7 cellular contexts compared by ENCODE assay signal in genomic region chr19:42596391-42597071, GRCh38. TPM values are rescaled to one million over a fixed set of nuclear protein-coding genes. Genes with fewer than 3 reads are reported as not detected.
DNase-seq lines count a peak whose midpoint lies in the region; ATAC-seq and TF ChIP-seq lines count a peak whose summit lies in the region.

No MANE protein-coding gene starts in this region.

- H3K27ac ChIP-seq in Karpas-422 (ENCODE audit: low read length) (no peak overlapping the region), fibroblast of lung (ENCODE audit: insufficient read depth, low read length) (no peak overlapping the region), parathyroid adenoma (no peak overlapping the region)

- CTCF ChIA-PET in activated CD4-positive, alpha-beta memory T cell treated with anti-CD3 and anti-CD28 coated beads, Interleukin-2, amount 10 ng/mL, durations not matched to agents 7 days and 5 days (lab: Charles Lee): interaction anchor here (0.6 to 3.2 kb wide), 15 partner anchors 10 to 770 kb away, joined by 3 to 20 read pairs (median 5); partner anchors contain the start of gene CEACAM1

- no peaks in the 10 kb centered on the region for H3K9me3 Mint-ChIP-seq in activated CD4-positive, alpha-beta memory T cell treated with anti-CD3 and anti-CD28 coated beads, Interleukin-2, amount 10 ng/mL, durations not matched to agents 7 days and 5 days

- peaks cover 27% of the 10 kb centered on the region for H3K27me3 Mint-ChIP-seq in activated CD4-positive, alpha-beta memory T cell treated with anti-CD3 and anti-CD28 coated beads, Interleukin-2, amount 10 ng/mL, durations not matched to agents 7 days and 5 days

- no peaks in the 10 kb centered on the region for H3K9me3 ChIP-seq in Karpas-422 (ENCODE audit: low read length)
- H3K9me3 ChIP-seq in fibroblast of lung (ENCODE audit: control insufficient read depth, insufficient read depth, low read depth, low read length): no peaks in the 10 kb centered on the region
- no peaks in the 10 kb centered on the region for H3K9me3 ChIP-seq in parathyroid adenoma (ENCODE audit: control insufficient read depth, low read length)

- no peak overlapping the region for H3K27ac Mint-ChIP-seq in activated CD4-positive, alpha-beta memory T cell treated with anti-CD3 and anti-CD28 coated beads, Interleukin-2, amount 10 ng/mL, durations not matched to agents 7 days and 5 days

- H3K36me3 ChIP-seq in Karpas-422 (ENCODE audit: insufficient read depth, low read length): no peaks in the 10 kb centered on the region
- H3K36me3 ChIP-seq in fibroblast of lung (ENCODE audit: control insufficient read depth, insufficient read depth, low read length): no peaks in the 10 kb centered on the region
- no peaks in the 10 kb centered on the region for H3K36me3 ChIP-seq in parathyroid adenoma (ENCODE audit: control insufficient read depth, insufficient read depth, low read length)

- H3K4me3 ChIP-seq in Karpas-422 (ENCODE audit: low read length) (no peak overlapping the region), fibroblast of lung (replicated peaks in 1 of 4; ENCODE audit: control extremely low read depth in 1 of 4, insufficient read depth in 1 of 4, low read depth in 3 of 4, low read length in 4 of 4) (no peak overlapping the region), parathyroid adenoma (ENCODE audit: low read depth, low read length) (no peak overlapping the region)

- H3K4me3 Mint-ChIP-seq in activated CD4-positive, alpha-beta memory T cell treated with anti-CD3 and anti-CD28 coated beads, Interleukin-2, amount 10 ng/mL, durations not matched to agents 7 days and 5 days: no peak overlapping the region

- no peaks in the 10 kb centered on the region for H3K9me2 ChIP-seq in Karpas-422 (replicated peaks; ENCODE audit: insufficient read depth, low read length)

- H3K9ac ChIP-seq in Karpas-422 (ENCODE audit: low read length): no peak overlapping the region
- no peak overlapping the region for H3K9ac ChIP-seq in fibroblast of lung (ENCODE audit: insufficient read depth, low read length)
- H3K9ac ChIP-seq in parathyroid adenoma: no peak overlapping the region

- H2AFZ ChIP-seq in Karpas-422 (ENCODE audit: low read length) (no peak overlapping the region), fibroblast of lung (ENCODE audit: low read length) (no peak overlapping the region), parathyroid adenoma (no peak overlapping the region)

- peak; percentile 75 to 85 for TF ChIP-seq CTCF in fibroblast of lung (conservative IDR thresholded peaks at IDR 0.05 in 1 of 2, IDR thresholded peaks at IDR 0.05 in 1 of 2; ENCODE audit: low read depth in 1 of 2, low read length in 2 of 2)
- peak; percentile 88 for TF ChIP-seq CTCF in parathyroid adenoma (IDR thresholded peaks at IDR 0.05)

- ATAC-seq in GM21786 (IDR thresholded peaks at IDR 0.05; ENCODE audit: unreplicated experiment): no peak

- POLR2A ChIA-PET in activated CD4-positive, alpha-beta memory T cell treated with anti-CD3 and anti-CD28 coated beads, Interleukin-2, amount 10 ng/mL, durations not matched to agents 7 days and 5 days (lab: Charles Lee): no interaction called here

- DNase-seq in ELF-1 (ENCODE audit: low read depth, low spot score) (peak; percentile 62), Karpas-422 (peak; percentile 62), fibroblast of lung (ENCODE audit: low read depth in 2 of 2) (peak in 1 of 2 donors; percentile 7), posterior vena cava (ENCODE audit: low spot score) (no peak)
- DNase-seq in activated CD4-positive, alpha-beta memory T cell treated with anti-CD3 and anti-CD28 coated beads, Interleukin-2, amount 10 ng/mL, durations not matched to agents 7 days and 5 days: peak; percentile 41

- no peaks in the 10 kb centered on the region for H3K79me2 ChIP-seq in Karpas-422 (ENCODE audit: low read length)
- no peaks in the 10 kb centered on the region for H3K79me2 ChIP-seq in fibroblast of lung (ENCODE audit: control insufficient read depth, insufficient read depth, low read length)
- no peaks in the 10 kb centered on the region for H3K79me2 ChIP-seq in parathyroid adenoma

- no peaks in the 10 kb centered on the region for H3K4me1 Mint-ChIP-seq in activated CD4-positive, alpha-beta memory T cell treated with anti-CD3 and anti-CD28 coated beads, Interleukin-2, amount 10 ng/mL, durations not matched to agents 7 days and 5 days

- H3K4me1 ChIP-seq in Karpas-422 (ENCODE audit: low read length) (no peaks in the 10 kb centered on the region), fibroblast of lung (ENCODE audit: control insufficient read depth, extremely low read depth, insufficient read depth, low read length) (no peaks in the 10 kb centered on the region), parathyroid adenoma (no peaks in the 10 kb centered on the region)

- no peaks in the 10 kb centered on the region; the same call in 1 of the 2 replicates for H4K20me1 ChIP-seq in Karpas-422 (ENCODE audit: insufficient read depth, low read depth, low read length)
- no peaks in the 10 kb centered on the region for H4K20me1 ChIP-seq in fibroblast of lung (ENCODE audit: control insufficient read depth, extremely low read depth, insufficient read depth, low read length)

- intact Hi-C loops in posterior vena cava (cut with DNase I): no loop called here

- H3K27me3 ChIP-seq in Karpas-422 (ENCODE audit: low read length): no peaks in the 10 kb centered on the region
- H3K27me3 ChIP-seq in fibroblast of lung (ENCODE audit: control insufficient read depth, insufficient read depth, low read length): no peaks in the 10 kb centered on the region
- no peaks in the 10 kb centered on the region for H3K27me3 ChIP-seq in parathyroid adenoma (ENCODE audit: control insufficient read depth, insufficient read depth, low read length)

- no peak overlapping the region for H3K4me2 ChIP-seq in Karpas-422 (ENCODE audit: low read depth, low read length, poor library complexity, severe bottlenecking)
- no peak overlapping the region for H3K4me2 ChIP-seq in fibroblast of lung (ENCODE audit: extremely low read depth, insufficient read depth, low read length)
- no peak overlapping the region for H3K4me2 ChIP-seq in parathyroid adenoma (ENCODE audit: low read length)

- H3K36me3 Mint-ChIP-seq in activated CD4-positive, alpha-beta memory T cell treated with anti-CD3 and anti-CD28 coated beads, Interleukin-2, amount 10 ng/mL, durations not matched to agents 7 days and 5 days (ENCODE audit: low read depth): no peaks in the 10 kb centered on the region

RNA-seq across cellular contexts. Expression of gene CEACAM8, which starts 1.8 kb away (rescaled TPM):
- total RNA-seq in Karpas-422 (2014; rRNA removed; shearing (Covaris generic); ENCODE audit: low replicate concordance): not detected in 2 replicates
- total RNA-seq in activated CD4-positive, alpha-beta memory T cell treated with anti-CD3 and anti-CD28 coated beads, Interleukin-2, amount 10 ng/mL, durations not matched to agents 7 days and 5 days: not detected
- total RNA-seq in fibroblast of lung (not detected in 2 replicates), posterior vena cava (under 1 TPM in 1 of 2 donors, not detected in 1; 0.23 TPM)
- polyA plus RNA-seq in fibroblast of lung: not detected in 2 replicates
- not detected in 2 replicates for polyA plus RNA-seq in fibroblast of lung (2012)
- not detected in 2 replicates for polyA minus RNA-seq in fibroblast of lung (ENCODE audit: low replicate concordance)
